In genomic region chr16:662095-662494, GRCh38 we compare ENCODE assay signal across 17 cellular contexts. TPM values are rescaled to one million over a fixed set of nuclear protein-coding genes. Genes with fewer than 3 reads are reported as not detected.
DNase-seq lines count a peak whose midpoint lies in the region; ATAC-seq and TF ChIP-seq lines count a peak whose summit lies in the region.
"Had no signal": no experiment of that assay in that cellular context is flagged by ENCODE, and none has a peak within 500 bp of the region (broad histone marks: within the 10 kb centered on the region; RNA-seq: fewer than 3 reads in every experiment).

No MANE protein-coding gene starts in this region.

- POLR2A ChIA-PET in RWPE1 (lab: Yijun Ruan, JAX; ENCODE audit: low non-redundant PET), result no interaction called here

- no peak overlapping the region for H2BK15ac ChIP-seq in mesenchymal stem cell (ENCODE audit: low read depth, poor library complexity, severe bottlenecking)

- no peak for ATAC-seq in GM19351 (IDR thresholded peaks at IDR 0.05; ENCODE audit: unreplicated experiment)
- ATAC-seq: GM12878 had no signal

- no peak overlapping the region for H2AK5ac ChIP-seq in mesenchymal stem cell (ENCODE audit: low read length, severe bottlenecking)

- CTCF ChIA-PET in RWPE1 (lab: Yijun Ruan, JAX), result interaction anchor here (0.6 to 1.2 kb wide), 3 partner anchors 14 to 24 kb away, joined by 3 to 4 read pairs (median 3); no protein-coding TSS in a partner anchor

- no peak overlapping the region for H3K14ac ChIP-seq in mesenchymal stem cell (ENCODE audit: low read length in 2 of 2)

- H3K9me3 ChIP-seq in BLaER1 (no peaks in the 10 kb centered on the region), mesenchymal stem cell (ENCODE audit: control insufficient read depth, low read length) (no peaks in the 10 kb centered on the region)
- H3K9me3 ChIP-seq: HAP-1 had no signal

- no peak overlapping the region for H2BK12ac ChIP-seq in mesenchymal stem cell (ENCODE audit: low read length in 2 of 2)

- H3K4me3 ChIP-seq in BLaER1 (no peak overlapping the region), mesenchymal stem cell (ENCODE audit: insufficient read depth in 1 of 2, low read depth in 1 of 2, low read length in 2 of 2) (no peak overlapping the region)
- H3K4me3 ChIP-seq: GM12878, HAP-1 had no signal

- H2BK120ac ChIP-seq in mesenchymal stem cell (ENCODE audit: low read depth, low read length), result no peak overlapping the region

- H4K8ac ChIP-seq in mesenchymal stem cell (ENCODE audit: low read length), result no peak overlapping the region

- H3K27ac ChIP-seq in BLaER1 (0 out of 2 replicates have a peak overlapping the region, but pooled peaks have one; percentile 63), RWPE1 (peak overlapping the region; percentile 75), mesenchymal stem cell (ENCODE audit: low read length, poor library complexity, severe bottlenecking) (no peak overlapping the region)

- H3K4ac ChIP-seq in mesenchymal stem cell (ENCODE audit: low read depth in 1 of 2, low read length in 2 of 2), result no peak overlapping the region

- H3K27me3 Mint-ChIP-seq in activated CD4-positive, alpha-beta T cell treated with anti-CD3 and anti-CD28 coated beads, Interleukin-2, amount 10 ng/mL, durations not matched to agents 24 days and 14 days, result no peaks in the 10 kb centered on the region
- H3K27me3 Mint-ChIP-seq: CD4-positive, alpha-beta T cell; CD8-positive, alpha-beta memory T cell had no signal

- H3K9me3 Mint-ChIP-seq in activated CD4-positive, alpha-beta T cell treated with anti-CD3 and anti-CD28 coated beads, Interleukin-2, amount 10 ng/mL, durations not matched to agents 24 days and 14 days, result no peaks in the 10 kb centered on the region
- H3K9me3 Mint-ChIP-seq: CD14-positive monocyte; CD4-positive, alpha-beta T cell; CD8-positive, alpha-beta memory T cell had no signal

- no peaks in the 10 kb centered on the region for H4K20me1 ChIP-seq in BLaER1

- peak overlapping the region; percentile 63 for H4K91ac ChIP-seq in mesenchymal stem cell (ENCODE audit: low read length)

- H3K79me1 ChIP-seq in mesenchymal stem cell (replicated peaks; ENCODE audit: low read length, poor library complexity, severe bottlenecking), result no peaks in the 10 kb centered on the region

- peaks cover 4% of the 10 kb centered on the region for H3K4me1 Mint-ChIP-seq in activated CD4-positive, alpha-beta T cell treated with anti-CD3 and anti-CD28 coated beads, Interleukin-2, amount 10 ng/mL, durations not matched to agents 24 days and 14 days

- H3K4me2 ChIP-seq in BLaER1, result no peak overlapping the region
- H3K4me2 ChIP-seq in mesenchymal stem cell (ENCODE audit: low read length, poor library complexity, severe bottlenecking), result no peak overlapping the region

- H3K4me1 ChIP-seq in BLaER1 (peaks cover 53% of the 10 kb centered on the region), mesenchymal stem cell (ENCODE audit: control insufficient read depth, insufficient read depth, low read depth, low read length) (peaks cover 17% of the 10 kb centered on the region)
- H3K4me1 ChIP-seq: HAP-1 had no signal

- DNase-seq in RWPE1 (ENCODE audit: low spot score), result no peak
- no peak for DNase-seq in mesenchymal stem cell
- no peak for DNase-seq in activated CD4-positive, alpha-beta T cell treated with anti-CD3 and anti-CD28 coated beads, Interleukin-2, amount 10 ng/mL, durations not matched to agents 24 days and 14 days
- DNase-seq in SK-N-DZ (ENCODE audit: low spot score), result no peak
- DNase-seq in NCI-H345 treated with DMSO at 0.1 percent for 48 hours (lab: John Stamatoyannopoulos, UW; ENCODE audit: unreplicated experiment), result no peak
- DNase-seq: CD4-positive, alpha-beta T cell; CD8-positive, alpha-beta memory T cell; DMS 273 treated with DMSO at 0.1 percent for 48 hours; DMS79; EL; GDM1; GOT3 had no signal

- H3K36me3 Mint-ChIP-seq in activated CD4-positive, alpha-beta T cell treated with anti-CD3 and anti-CD28 coated beads, Interleukin-2, amount 10 ng/mL, durations not matched to agents 24 days and 14 days (ENCODE audit: low read depth), result peaks cover 2% of the 10 kb centered on the region
- H3K36me3 Mint-ChIP-seq: CD8-positive, alpha-beta memory T cell had no signal

- H3K27ac Mint-ChIP-seq in activated CD4-positive, alpha-beta T cell treated with anti-CD3 and anti-CD28 coated beads, Interleukin-2, amount 10 ng/mL, durations not matched to agents 24 days and 14 days, result no peak overlapping the region
- H3K27ac Mint-ChIP-seq: CD4-positive, alpha-beta T cell; CD8-positive, alpha-beta memory T cell had no signal

- no peak overlapping the region for H2BK5ac ChIP-seq in mesenchymal stem cell (ENCODE audit: low read depth, low read length, poor library complexity, severe bottlenecking)

- H3K23ac ChIP-seq in mesenchymal stem cell (ENCODE audit: low read length in 2 of 2), result no peak overlapping the region

- no peaks in the 10 kb centered on the region for H3K27me3 ChIP-seq in BLaER1
- no peaks in the 10 kb centered on the region for H3K27me3 ChIP-seq in mesenchymal stem cell (ENCODE audit: control insufficient read depth in 1 of 2, insufficient read depth in 1 of 2, low read length in 2 of 2)

- TF ChIP-seq CTCF in RWPE1 (conservative IDR thresholded peaks at IDR 0.05; ENCODE audit: low read depth), result no peak

- 0 out of 2 replicates have a peak overlapping the region, but pooled peaks have one; percentile 6 for H3K9ac ChIP-seq in BLaER1
- H3K9ac ChIP-seq in mesenchymal stem cell (ENCODE audit: low read length), result no peak overlapping the region

- H3K36me3 ChIP-seq in BLaER1 (peaks cover 42% of the 10 kb centered on the region), mesenchymal stem cell (ENCODE audit: control insufficient read depth in 1 of 2, insufficient read depth in 2 of 2, low read depth in 1 of 2, low read length in 2 of 2) (peaks cover 3 to 57% of the 10 kb centered on the region in 2 experiments)

- H2AFZ ChIP-seq in mesenchymal stem cell (ENCODE audit: low read depth, low read length), result no peak overlapping the region

- intact Hi-C loops in activated CD4-positive, alpha-beta T cell treated with anti-CD3 and anti-CD28 coated beads, Interleukin-2, amount 10 ng/mL, durations not matched to agents 24 days and 14 days (cut with micrococcal nuclease), result loop anchor here (10.0 kb wide), 1 partner anchor 97 kb away; the partner anchor contains the start of genes NHLRC4, PIGQ and PRR35

- H3K4me3 Mint-ChIP-seq in activated CD4-positive, alpha-beta T cell treated with anti-CD3 and anti-CD28 coated beads, Interleukin-2, amount 10 ng/mL, durations not matched to agents 24 days and 14 days, result no peak overlapping the region
- H3K4me3 Mint-ChIP-seq: CD14-positive monocyte; CD4-positive, alpha-beta T cell; CD8-positive, alpha-beta memory T cell had no signal

- WGBS in mesenchymal stem cell, result 97% methylated on average over 19 of the region's 19 CpGs

- no peak overlapping the region for H3K18ac ChIP-seq in mesenchymal stem cell (ENCODE audit: low read depth in 1 of 2, low read length in 2 of 2)

RNA-seq across cellular contexts. Expression of gene RHOT2, which starts 5.8 kb away (rescaled TPM):
- 61.9 TPM for polyA plus RNA-seq in mesenchymal stem cell (2013, experiment 1 of 2)
- 56.8 TPM for polyA plus RNA-seq in mesenchymal stem cell (2013, experiment 2 of 2)
- 172 and 183 TPM in 2 replicates for total RNA-seq in activated CD4-positive, alpha-beta T cell treated with anti-CD3 and anti-CD28 coated beads, Interleukin-2, amount 10 ng/mL, durations not matched to agents 24 days and 14 days
- 101 and 112 TPM in 2 replicates for polyA plus RNA-seq in SK-N-DZ (2014; cell fraction: cytosol; rRNA removed)
- polyA plus RNA-seq in SK-N-DZ (2014; cell fraction: nucleus; rRNA removed), result 1,136 and 1,411 TPM in 2 replicates

RNA-seq across cellular contexts. Expression of gene WDR90, which starts 12.9 kb away (rescaled TPM):
- polyA plus RNA-seq in mesenchymal stem cell (2013, experiment 1 of 2), result 7.4 TPM
- polyA plus RNA-seq in mesenchymal stem cell (2013, experiment 2 of 2), result 6.5 TPM
- total RNA-seq in activated CD4-positive, alpha-beta T cell treated with anti-CD3 and anti-CD28 coated beads, Interleukin-2, amount 10 ng/mL, durations not matched to agents 24 days and 14 days, result 99.9 and 111 TPM in 2 replicates
- 19.0 and 29.7 TPM in 2 replicates for polyA plus RNA-seq in SK-N-DZ (2014; cell fraction: cytosol; rRNA removed)
- polyA plus RNA-seq in SK-N-DZ (2014; cell fraction: nucleus; rRNA removed), result 281 and 437 TPM in 2 replicates

RNA-seq across cellular contexts. Expression of gene RHBDL1, which starts 13.4 kb away (rescaled TPM):
- 1.5 TPM for polyA plus RNA-seq in mesenchymal stem cell (2013, experiment 1 of 2)
- polyA plus RNA-seq in mesenchymal stem cell (2013, experiment 2 of 2), result 1.3 TPM
- total RNA-seq in activated CD4-positive, alpha-beta T cell treated with anti-CD3 and anti-CD28 coated beads, Interleukin-2, amount 10 ng/mL, durations not matched to agents 24 days and 14 days, result 1.1 and 1.2 TPM in 2 replicates
- polyA plus RNA-seq in SK-N-DZ (2014; cell fraction: cytosol; rRNA removed), result 0.82 and 3.2 TPM in 2 replicates
- 33.2 and 40.6 TPM in 2 replicates for polyA plus RNA-seq in SK-N-DZ (2014; cell fraction: nucleus; rRNA removed)
- polyA plus RNA-seq: CD14-positive monocyte had no signal

RNA-seq across cellular contexts. Expression of gene STUB1, which starts 18.1 kb away (rescaled TPM):
- 116 TPM for polyA plus RNA-seq in mesenchymal stem cell (2013, experiment 1 of 2)
- polyA plus RNA-seq in mesenchymal stem cell (2013, experiment 2 of 2), result 121 TPM
- total RNA-seq in activated CD4-positive, alpha-beta T cell treated with anti-CD3 and anti-CD28 coated beads, Interleukin-2, amount 10 ng/mL, durations not matched to agents 24 days and 14 days, result 90.2 and 93.8 TPM in 2 replicates
- 140 and 159 TPM in 2 replicates for polyA plus RNA-seq in SK-N-DZ (2014; cell fraction: cytosol; rRNA removed)
- polyA plus RNA-seq in SK-N-DZ (2014; cell fraction: nucleus; rRNA removed), result 174 and 233 TPM in 2 replicates

RNA-seq across cellular contexts. Expression of gene MCRIP2, which starts 20.5 kb away (rescaled TPM):
- 27.2 TPM for polyA plus RNA-seq in mesenchymal stem cell (2013, experiment 1 of 2)
- 29.7 TPM for polyA plus RNA-seq in mesenchymal stem cell (2013, experiment 2 of 2)
- 71.2 and 73.0 TPM in 2 replicates for total RNA-seq in activated CD4-positive, alpha-beta T cell treated with anti-CD3 and anti-CD28 coated beads, Interleukin-2, amount 10 ng/mL, durations not matched to agents 24 days and 14 days
- 54.8 and 62.9 TPM in 2 replicates for polyA plus RNA-seq in SK-N-DZ (2014; cell fraction: cytosol; rRNA removed)
- polyA plus RNA-seq in SK-N-DZ (2014; cell fraction: nucleus; rRNA removed), result 97.2 and 119 TPM in 2 replicates
